ENCODE assay signal across 9 cellular contexts in the genomic region with DNA sequence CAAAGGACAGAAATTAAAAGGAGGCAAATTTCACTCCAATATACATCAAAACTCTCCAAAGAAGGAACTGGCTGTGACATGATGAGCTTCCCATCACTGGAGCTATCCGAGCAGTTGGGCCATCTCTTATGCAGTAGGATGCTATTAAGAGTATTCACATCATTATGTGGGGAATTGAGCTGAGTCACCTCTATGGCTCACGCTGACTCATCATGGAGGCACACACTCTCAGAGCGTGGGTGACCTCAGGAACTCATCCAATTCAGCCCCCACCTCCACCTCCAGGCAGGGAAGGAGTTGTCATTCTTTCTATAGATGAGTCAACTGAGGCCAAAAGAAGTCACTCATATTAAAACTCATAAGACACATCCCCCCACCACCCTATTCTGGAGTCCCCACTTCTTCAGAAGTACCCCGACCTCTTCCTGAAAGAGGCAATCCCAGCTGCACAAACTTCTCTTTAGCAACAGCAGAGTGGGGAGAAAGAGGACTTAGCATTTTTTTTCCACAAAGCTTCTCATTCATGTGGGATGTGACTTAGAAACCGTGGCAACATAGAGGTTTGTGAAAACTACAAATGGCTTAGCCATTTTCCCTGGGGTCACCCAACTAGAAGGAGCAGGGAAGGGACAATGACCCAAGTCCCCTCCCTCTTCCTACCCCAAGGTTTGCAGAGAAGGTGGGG. TPM values are rescaled to one million over a fixed set of nuclear protein-coding genes. Genes with fewer than 3 reads are reported as not detected.
DNase-seq lines count a peak whose midpoint lies in the region; ATAC-seq and TF ChIP-seq lines count a peak whose summit lies in the region.
"Had no signal": no experiment of that assay in that cellular context is flagged by ENCODE, and none has a peak within 500 bp of the region (broad histone marks: within the 10 kb centered on the region; RNA-seq: fewer than 3 reads in every experiment).

No MANE protein-coding gene starts in this region.

- in situ Hi-C loops in HAP-1 (cut with MboI; ENCODE audit: low sequenced_read_pairs), result no loop called here

- H3K27ac ChIP-seq in WERI-Rb-1, result no peak overlapping the region
- H3K27ac ChIP-seq: SK-N-MC had no signal

- ATAC-seq in GM18867 (IDR thresholded peaks at IDR 0.05; ENCODE audit: unreplicated experiment) (peak; percentile 59), HG03469 (IDR thresholded peaks at IDR 0.05; ENCODE audit: unreplicated experiment) (peak; percentile 71), HG03159 (IDR thresholded peaks at IDR 0.05; ENCODE audit: unreplicated experiment) (no peak)

- TF ChIP-seq CTCF in WERI-Rb-1 (IDR thresholded peaks at IDR 0.05; ENCODE audit: low read depth, low read length), result no peak

- peak; percentile 50 for DNase-seq in activated naive CD4-positive, alpha-beta T cell treated with anti-CD3 and anti-CD28 coated beads, Interleukin-2, amount 50 U/mL, for 16 hours
- peak; percentile 96 for DNase-seq in myocyte (ENCODE audit: low read depth)
- no peak for DNase-seq in HAP-1 (ENCODE audit: low spot score in 2 of 2)
- no peak for DNase-seq in WERI-Rb-1

- H3K27me3 ChIP-seq in HAP-1 (ENCODE audit: low read depth) (no peaks in the 10 kb centered on the region), WERI-Rb-1 (ENCODE audit: insufficient read depth, low read depth, severe bottlenecking) (no peaks in the 10 kb centered on the region)

- no peaks in the 10 kb centered on the region for H3K9me3 ChIP-seq in HAP-1
- no peaks in the 10 kb centered on the region for H3K9me3 ChIP-seq in WERI-Rb-1 (ENCODE audit: severe bottlenecking)

- H3K4me3 ChIP-seq in HAP-1 (no peak overlapping the region), WERI-Rb-1 (ENCODE audit: low read depth, low read length) (no peak overlapping the region)
- H3K4me3 ChIP-seq: SK-N-MC had no signal

- H3K4me1 ChIP-seq in HAP-1, result no peaks in the 10 kb centered on the region

- H3K36me3 ChIP-seq in HAP-1 (replicated peaks), result no peaks in the 10 kb centered on the region
- no peaks in the 10 kb centered on the region for H3K36me3 ChIP-seq in WERI-Rb-1

RNA-seq across cellular contexts. Expression of gene ABCC12, which starts 32.5 kb away (rescaled TPM):
- total RNA-seq in myocyte, result 0.05 TPM in 1 of 2 replicates, not detected in the other
- not detected for polyA plus RNA-seq in myocyte (2012)
- total RNA-seq: mononuclear cell had no signal

Comparison
In these comparisons a context has a peak if more than half of its experiments do, and no peak if none do; other contexts are left out.
1. DNase-seq: peak in activated naive CD4-positive, alpha-beta T cell treated with anti-CD3 and anti-CD28 coated beads, Interleukin-2, amount 50 U/mL, for 16 hours (single experiment) and myocyte (single experiment); none in HAP-1 (0 of 2) and WERI-Rb-1 (single experiment).